Comparison of ENCODE assay signal across 20 cellular contexts in the genomic region with DNA sequence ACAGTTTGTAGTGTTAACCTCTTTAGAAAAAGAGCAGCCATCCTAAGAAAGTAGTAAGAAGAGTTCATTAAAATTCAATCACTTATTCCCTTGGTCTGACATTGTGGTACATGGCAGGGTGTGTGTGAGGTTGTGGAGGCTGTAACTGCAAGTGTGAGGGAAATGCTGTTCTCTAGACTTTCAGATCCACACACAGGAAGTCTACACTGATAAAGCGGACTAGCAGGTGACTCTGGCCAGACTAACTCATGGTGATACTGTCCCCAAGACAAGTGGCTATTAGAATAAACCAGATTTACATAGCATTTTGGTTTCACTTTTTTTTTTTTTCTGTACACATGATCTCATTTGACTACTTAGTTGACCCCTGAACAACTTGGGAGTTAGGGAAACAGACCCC. TPM values are rescaled to one million over a fixed set of nuclear protein-coding genes. Genes with fewer than 3 reads are reported as not detected.
DNase-seq lines count a peak whose midpoint lies in the region; ATAC-seq and TF ChIP-seq lines count a peak whose summit lies in the region.
"Had no signal": no experiment of that assay in that cellular context is flagged by ENCODE, and none has a peak within 500 bp of the region (broad histone marks: within the 10 kb centered on the region; RNA-seq: fewer than 3 reads in every experiment).

No MANE protein-coding gene starts in this region.

- peak overlapping the region; percentile 53 for H3K27ac Mint-ChIP-seq in CD8-positive, alpha-beta T cell
- peak overlapping the region; percentile 61 for H3K27ac Mint-ChIP-seq in central memory CD8-positive, alpha-beta T cell (ENCODE audit: low read depth)

- no peak overlapping the region for H3K4me3 ChIP-seq in CD8-positive, alpha-beta T cell (ENCODE audit: low read depth, low read length)
- H3K4me3 ChIP-seq: esophagus muscularis mucosa, HAP-1, thoracic aorta had no signal

- H3K27me3 Mint-ChIP-seq in CD8-positive, alpha-beta T cell (ENCODE audit: low read depth): no peaks in the 10 kb centered on the region
- no peaks in the 10 kb centered on the region for H3K27me3 Mint-ChIP-seq in central memory CD8-positive, alpha-beta T cell

- no peaks in the 10 kb centered on the region for H3K27me3 ChIP-seq in CD8-positive, alpha-beta T cell (ENCODE audit: insufficient read depth, low read length)
- H3K27me3 ChIP-seq: esophagus muscularis mucosa, neutrophil had no signal

- POLR2A ChIA-PET in CD8-positive, alpha-beta T cell (lab: Charles Lee): interaction anchor here (0.5 to 2.2 kb wide), 5 partner anchors 9 to 446 kb away, joined by 3 to 8 read pairs (median 3); partner anchors contain the start of gene MTIF3

- intact Hi-C loops in CD8-positive, alpha-beta T cell (cut with DNase I, micrococcal nuclease): loop anchor here (1.0 to 10.0 kb wide), 2 partner anchors 9 to 1426 kb away; no protein-coding TSS in a partner anchor

- H3K4me1 Mint-ChIP-seq in CD8-positive, alpha-beta T cell (ENCODE audit: low read depth): peaks cover 44% of the 10 kb centered on the region
- peaks cover 41% of the 10 kb centered on the region for H3K4me1 Mint-ChIP-seq in central memory CD8-positive, alpha-beta T cell

- ATAC-seq in CD8-positive, alpha-beta T cell: no peak
- ATAC-seq in GM18907 (IDR thresholded peaks at IDR 0.05; ENCODE audit: unreplicated experiment) (peak; percentile 63), HG03354 (IDR thresholded peaks at IDR 0.05; ENCODE audit: poor library complexity, severe bottlenecking, unreplicated experiment) (peak; percentile 85)
- ATAC-seq in central memory CD8-positive, alpha-beta T cell (replicated peaks; ENCODE audit: extremely low read depth, poor library complexity, severe bottlenecking): peak; percentile 57
- ATAC-seq: left lobe of liver had no signal

- DNase-seq in CD8-positive, alpha-beta T cell: no peak
- no peak for DNase-seq in central memory CD8-positive, alpha-beta T cell (ENCODE audit: low spot score in 2 of 2)
- DNase-seq in SKM-1 (lab: John Stamatoyannopoulos, UW; ENCODE audit: unreplicated experiment) (no peak), NCI-H1092 treated with DMSO at 0.1 percent for 48 hours (lab: John Stamatoyannopoulos, UW) (no peak), DMS79 treated with DMSO at 0.1 percent for 48 hours (lab: John Stamatoyannopoulos, UW) (no peak)
- DNase-seq: activated CD4-positive, alpha-beta T cell treated with anti-CD3 and anti-CD28 coated beads, Interleukin-2, amount 50 U/mL, for 4 hours; anterior cingulate cortex; central memory CD4-positive, alpha-beta T cell; DMS 273 treated with DMSO at 0.1 percent for 48 hours; effector CD4-positive, alpha-beta T cell; NCI-H146; NCI-H226; SW 1271 had no signal

- H3K9me3 Mint-ChIP-seq in CD8-positive, alpha-beta T cell: no peaks in the 10 kb centered on the region
- H3K9me3 Mint-ChIP-seq in central memory CD8-positive, alpha-beta T cell: no peaks in the 10 kb centered on the region

- no peak overlapping the region for H3K27ac ChIP-seq in CD8-positive, alpha-beta T cell (ENCODE audit: low read depth, low read length)
- H3K27ac ChIP-seq: esophagus muscularis mucosa, neutrophil, thoracic aorta had no signal

- peaks cover 11% of the 10 kb centered on the region for H3K36me3 ChIP-seq in CD8-positive, alpha-beta T cell (ENCODE audit: insufficient read depth, low read length)

- H3K4me3 Mint-ChIP-seq in CD8-positive, alpha-beta T cell: no peak overlapping the region
- peak overlapping the region; percentile 69 for H3K4me3 Mint-ChIP-seq in central memory CD8-positive, alpha-beta T cell

- CTCF ChIA-PET in CD8-positive, alpha-beta T cell (lab: Charles Lee): interaction anchor here (1.1 to 2.4 kb wide), 3 partner anchors 11 to 15 kb away, joined by 3 to 6 read pairs (median 3); no protein-coding TSS in a partner anchor

- H3K9me3 ChIP-seq in CD8-positive, alpha-beta T cell (ENCODE audit: low read length): no peaks in the 10 kb centered on the region
- H3K9me3 ChIP-seq: esophagus muscularis mucosa, HAP-1, neutrophil, thoracic aorta had no signal

- H3K36me3 Mint-ChIP-seq in CD8-positive, alpha-beta T cell: peaks cover 54% of the 10 kb centered on the region
- H3K36me3 Mint-ChIP-seq in central memory CD8-positive, alpha-beta T cell (ENCODE audit: insufficient read depth): peaks cover 36% of the 10 kb centered on the region

- peaks cover 37% of the 10 kb centered on the region for H3K4me1 ChIP-seq in CD8-positive, alpha-beta T cell (ENCODE audit: insufficient read depth, low read length)
- H3K4me1 ChIP-seq: HAP-1 had no signal

- TF ChIP-seq CTCF in CD8-positive, alpha-beta T cell (IDR thresholded peaks at IDR 0.05): no peak

RNA-seq across cellular contexts. Expression of gene MTIF3, which starts 10.0 kb away (rescaled TPM):
- 10 to 100 TPM; 12.7 to 13.0 TPM for total RNA-seq in CD8-positive, alpha-beta T cell

RNA-seq across cellular contexts. Expression of gene GTF3A, which starts 16.0 kb away (rescaled TPM):
- 100 to 1,000 TPM; 157 TPM for total RNA-seq in CD8-positive, alpha-beta T cell
